In genomic region chrX:45150821-45151220, GRCh38 we compare ENCODE assay signal across 4 cellular contexts. TPM values are rescaled to one million over a fixed set of nuclear protein-coding genes. Genes with fewer than 3 reads are reported as not detected.
"Had no signal": no experiment of that assay in that cellular context is flagged by ENCODE, and none has a peak within 500 bp of the region (broad histone marks: within the 10 kb centered on the region; RNA-seq: fewer than 3 reads in every experiment).

No MANE protein-coding gene starts in this region.

- ATAC-seq: GM12878 had no signal

- H3K4me3 ChIP-seq: GM12878 had no signal

- DNase-seq: GDM1, GF-D8 had no signal

RNA-seq across cellular contexts. Expression of gene DIPK2B, which starts 49.9 kb away (rescaled TPM):
- total RNA-seq: G401, GM12878 had no signal
- polyA plus RNA-seq: GM12878 had no signal
